In genomic region chr2:23250371-23250770, GRCh38 we compare ENCODE assay signal across 16 cellular contexts.
"Had no signal": no experiment of that assay in that cellular context is flagged by ENCODE, and none has a peak within 500 bp of the region (broad histone marks: within the 10 kb centered on the region; RNA-seq: fewer than 3 reads in every experiment).

No MANE protein-coding gene starts in this region.

- H3K27me3 ChIP-seq: gastroesophageal sphincter, tibial nerve, vagina had no signal

- H3K27ac ChIP-seq: epithelial cell of prostate, gastroesophageal sphincter, tibial nerve, vagina had no signal

- H3K36me3 ChIP-seq: gastroesophageal sphincter, tibial nerve, vagina had no signal

- H3K4me3 ChIP-seq: gastroesophageal sphincter, tibial nerve, vagina had no signal

- H3K4me1 ChIP-seq: gastroesophageal sphincter, vagina had no signal

- ATAC-seq: activated CD8-positive, alpha-beta T cell treated with anti-CD3 and anti-CD28 coated beads for 36 hours; activated T-cell treated with anti-CD3 and anti-CD28 coated beads, Interleukin-2, amount 50 U/mL, for 4 hours; effector memory CD8-positive, alpha-beta T cell; gastroesophageal sphincter; stimulated activated effector memory CD8-positive, alpha-beta T cell treated with anti-CD3 and anti-CD28 coated beads, Interleukin-12 subunit alpha, Interleukin-12 subunit beta, amount 100 ng/mL, for 72 hours; T-helper 17 cell; WTC11 had no signal

- DNase-seq: activated CD4-positive, alpha-beta T cell treated with anti-CD3 and anti-CD28 coated beads for 4 hours; activated CD8-positive, alpha-beta T cell treated with anti-CD3 and anti-CD28 coated beads for 36 hours; activated effector memory CD4-positive, alpha-beta T cell treated with Interleukin-2 at 50 U/mL for 16 hours; activated T-cell treated with anti-CD3 and anti-CD28 coated beads, Interleukin-2, amount 50 U/mL, for 4 hours; dermis blood vessel endothelial cell; effector memory CD8-positive, alpha-beta T cell; mesendoderm; stimulated activated CD4-positive, alpha-beta T cell treated with anti-CD3 and anti-CD28 coated beads, Interleukin-12 subunit alpha, Interleukin-12 subunit beta, amount 100 ng/mL, for 4 hours; stimulated activated CD4-positive, alpha-beta T cell treated with anti-CD3 and anti-CD28 coated beads, Interleukin-2, amount 100 ng/mL, for 24 hours; T-helper 17 cell had no signal

- H3K9me3 ChIP-seq: gastroesophageal sphincter, tibial nerve, vagina had no signal
